Comparison of ENCODE assay signal across 21 cellular contexts in genomic region chr16:47025641-47026040, GRCh38.
"Had no signal": no experiment of that assay in that cellular context is flagged by ENCODE, and none has a peak within 500 bp of the region (broad histone marks: within the 10 kb centered on the region; RNA-seq: fewer than 3 reads in every experiment).

No MANE protein-coding gene starts in this region.

- H3K36me3 ChIP-seq: SJSA1 had no signal

- H3K9ac ChIP-seq: KMS-11 had no signal

- H3K27me3 ChIP-seq: SJSA1 had no signal

- FAIRE-seq: RCC 7860 had no signal

- H3K4me1 ChIP-seq: SJSA1 had no signal

- H3K4me2 ChIP-seq: KMS-11 had no signal

- H3K9me3 ChIP-seq: SJSA1 had no signal

- H3K4me3 ChIP-seq: SJSA1, SK-N-MC had no signal

- DNase-seq: IMR-90, Kasumi-1, MM.1S, NCI-H1092 treated with DMSO at 0.1 percent for 48 hours, NCI-H1436, NCI-H1694, NCI-H187 treated with DMSO at 0.1 percent for 48 hours, NCI-H2029 treated with DMSO at 0.1 percent for 48 hours, NCI-H2171 treated with DMSO at 0.1 percent for 48 hours, NCI-H2227 treated with DMSO at 0.1 percent for 48 hours, NCI-H524, NCI-H526 treated with DMSO at 0.1 percent for 48 hours, NCI-H748 treated with DMSO at 0.1 percent for 48 hours, Right ventricle myocardium superior, RPMI8226, SIG-M5 had no signal

- H3K27ac ChIP-seq: HL-60, KMS-11, SJSA1, SK-N-MC had no signal
